10 cellular contexts compared by ENCODE assay signal in genomic region chr1:167795810-167796740, GRCh38.
DNase-seq lines count a peak whose midpoint lies in the region; ATAC-seq and TF ChIP-seq lines count a peak whose summit lies in the region.
"Had no signal": no experiment of that assay in that cellular context is flagged by ENCODE, and none has a peak within 500 bp of the region (broad histone marks: within the 10 kb centered on the region; RNA-seq: fewer than 3 reads in every experiment).

No MANE protein-coding gene starts in this region.

- H3K4me1 Mint-ChIP-seq in activated T-cell treated with anti-CD3 and anti-CD28 coated beads, Interleukin-2, amount 50 U/mL, for 4 hours (ENCODE audit: low read depth), result peaks cover 2% of the 10 kb centered on the region
- H3K4me1 Mint-ChIP-seq in activated CD4-positive, alpha-beta T cell treated with anti-CD3 and anti-CD28 coated beads, Interleukin-2, amount 10 ng/mL, durations not matched to agents 7 days and 5 days, result peaks cover 10% of the 10 kb centered on the region

- H3K4me3 Mint-ChIP-seq in activated T-cell treated with anti-CD3 and anti-CD28 coated beads, Interleukin-2, amount 50 U/mL, for 4 hours, result no peak overlapping the region
- no peak overlapping the region for H3K4me3 Mint-ChIP-seq in activated CD4-positive, alpha-beta T cell treated with anti-CD3 and anti-CD28 coated beads, Interleukin-2, amount 10 ng/mL, durations not matched to agents 7 days and 5 days

- CTCF ChIA-PET in activated CD4-positive, alpha-beta T cell treated with anti-CD3 and anti-CD28 coated beads, Interleukin-2, amount 10 ng/mL, durations not matched to agents 7 days and 5 days (lab: Charles Lee), result interaction anchor here (0.7 to 1.1 kb wide), 3 partner anchors 18 to 370 kb away, joined by 3 to 7 read pairs (median 4); no protein-coding TSS in a partner anchor

- H3K27ac Mint-ChIP-seq in activated CD4-positive, alpha-beta T cell treated with anti-CD3 and anti-CD28 coated beads, Interleukin-2, amount 10 ng/mL, durations not matched to agents 7 days and 5 days, result no peak overlapping the region

- POLR2A ChIA-PET in activated CD4-positive, alpha-beta T cell treated with anti-CD3 and anti-CD28 coated beads, Interleukin-2, amount 10 ng/mL, durations not matched to agents 7 days and 5 days (lab: Charles Lee), result no interaction called here

- DNase-seq in DMS153 (lab: John Stamatoyannopoulos, UW), result peak; percentile 90
- peak in 1 of 2 donors; percentile 75 for DNase-seq in foreskin keratinocyte
- DNase-seq in renal cortical epithelial cell (ENCODE audit: low read depth), result peak; percentile 69
- DNase-seq in activated T-cell treated with anti-CD3 and anti-CD28 coated beads, Interleukin-2, amount 50 U/mL, for 4 hours, result no peak
- no peak for DNase-seq in activated CD4-positive, alpha-beta T cell treated with anti-CD3 and anti-CD28 coated beads, Interleukin-2, amount 10 ng/mL, durations not matched to agents 7 days and 5 days
- DNase-seq: glutamatergic neuron, NCI-H510A had no signal

- peaks cover 22% of the 10 kb centered on the region for H3K4me1 ChIP-seq in foreskin keratinocyte

- H3K27ac ChIP-seq in VCaP (peak overlapping the region; percentile 61), foreskin keratinocyte (no peak overlapping the region)

- peak; percentile 60 for ATAC-seq in foreskin keratinocyte
- no peak for ATAC-seq in GM18870 (IDR thresholded peaks at IDR 0.05; ENCODE audit: unreplicated experiment)
- no peak for ATAC-seq in activated T-cell treated with anti-CD3 and anti-CD28 coated beads, Interleukin-2, amount 50 U/mL, for 4 hours
- no peak for ATAC-seq in GM18858 (IDR thresholded peaks at IDR 0.05; ENCODE audit: unreplicated experiment)

- H3K27me3 Mint-ChIP-seq in activated T-cell treated with anti-CD3 and anti-CD28 coated beads, Interleukin-2, amount 50 U/mL, for 4 hours (ENCODE audit: low read depth), result no peaks in the 10 kb centered on the region
- no peaks in the 10 kb centered on the region for H3K27me3 Mint-ChIP-seq in activated CD4-positive, alpha-beta T cell treated with anti-CD3 and anti-CD28 coated beads, Interleukin-2, amount 10 ng/mL, durations not matched to agents 7 days and 5 days

- H3K27me3 ChIP-seq in foreskin keratinocyte, result no peaks in the 10 kb centered on the region

- H3K36me3 Mint-ChIP-seq in activated T-cell treated with anti-CD3 and anti-CD28 coated beads, Interleukin-2, amount 50 U/mL, for 4 hours (ENCODE audit: insufficient read depth), result peaks cover 2% of the 10 kb centered on the region
- H3K36me3 Mint-ChIP-seq in activated CD4-positive, alpha-beta T cell treated with anti-CD3 and anti-CD28 coated beads, Interleukin-2, amount 10 ng/mL, durations not matched to agents 7 days and 5 days (ENCODE audit: low read depth), result no peaks in the 10 kb centered on the region

- H3K9me3 Mint-ChIP-seq in activated T-cell treated with anti-CD3 and anti-CD28 coated beads, Interleukin-2, amount 50 U/mL, for 4 hours, result no peaks in the 10 kb centered on the region
- no peaks in the 10 kb centered on the region for H3K9me3 Mint-ChIP-seq in activated CD4-positive, alpha-beta T cell treated with anti-CD3 and anti-CD28 coated beads, Interleukin-2, amount 10 ng/mL, durations not matched to agents 7 days and 5 days

- TF ChIP-seq CTCF in VCaP (conservative IDR thresholded peaks at IDR 0.05) (no peak), foreskin keratinocyte (conservative IDR thresholded peaks at IDR 0.05) (no peak)

Comparison
In these comparisons a context has a peak if more than half of its experiments do, and no peak if none do; other contexts are left out.
1. DNase-seq: peak in DMS153 (single experiment) and renal cortical epithelial cell (single experiment); none in activated T-cell treated with anti-CD3 and anti-CD28 coated beads, Interleukin-2, amount 50 U/mL, for 4 hours (single experiment) and activated CD4-positive, alpha-beta T cell treated with anti-CD3 and anti-CD28 coated beads, Interleukin-2, amount 10 ng/mL, durations not matched to agents 7 days and 5 days (single experiment).